ENCODE assay signal across 24 cellular contexts in the genomic region with DNA sequence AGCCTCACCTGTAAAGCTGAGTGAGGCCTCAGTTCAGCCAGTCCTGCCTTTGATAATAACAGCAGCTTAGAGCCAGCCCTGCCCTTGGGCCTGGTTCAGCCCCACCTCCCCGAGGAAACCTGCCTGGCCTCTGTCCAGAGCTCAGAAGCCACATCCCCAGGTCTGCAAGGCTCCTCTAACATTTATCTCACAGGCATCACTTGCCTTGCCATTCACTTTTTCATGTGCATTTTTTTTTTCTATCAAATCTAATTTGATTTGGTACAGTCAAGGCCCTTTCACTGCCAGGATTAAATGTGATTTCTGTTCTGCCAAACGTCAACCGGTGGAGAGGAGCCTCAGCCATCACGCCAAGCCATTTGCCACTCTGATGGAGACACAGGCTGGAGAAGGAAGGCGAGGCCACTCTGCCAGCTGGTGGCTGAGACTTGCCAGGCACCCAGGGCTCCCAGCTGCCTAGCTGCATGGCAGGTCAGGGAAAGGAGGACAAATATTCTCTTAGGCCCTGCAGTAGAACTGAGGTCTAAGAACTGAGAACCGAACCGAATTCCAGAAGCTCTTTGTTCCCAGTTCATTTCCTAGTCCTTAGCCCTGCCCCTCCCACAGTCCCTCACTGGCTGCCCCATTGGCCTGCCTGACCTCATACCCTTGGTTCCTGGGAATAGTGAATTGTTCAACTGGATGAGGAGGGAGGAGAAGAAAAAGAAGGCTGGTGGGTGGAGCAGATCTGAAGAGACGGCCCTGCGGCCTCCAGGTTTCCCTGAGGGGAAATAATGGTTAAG.
DNase-seq lines count a peak whose midpoint lies in the region; ATAC-seq and TF ChIP-seq lines count a peak whose summit lies in the region.
"Had no signal": no experiment of that assay in that cellular context is flagged by ENCODE, and none has a peak within 500 bp of the region (broad histone marks: within the 10 kb centered on the region; RNA-seq: fewer than 3 reads in every experiment).

No MANE protein-coding gene starts in this region.

- H3K27ac ChIP-seq in cardiac muscle cell (peak overlapping the region; percentile 20), right cardiac atrium (ENCODE audit: low read length) (no peak overlapping the region), vagina (no peak overlapping the region)
- no peak overlapping the region for H3K27ac ChIP-seq in naive thymus-derived CD4-positive, alpha-beta T cell (ENCODE audit: low read depth, low read length)
- H3K27ac ChIP-seq: Peyer's patch, psoas muscle, upper lobe of right lung, VCaP had no signal

- DNase-seq in cardiac muscle cell (ENCODE audit: low read depth in 1 of 2, low spot score in 1 of 2) = no peak
- no peak for DNase-seq in right cardiac atrium
- peak; percentile 91 to 94 for DNase-seq in cerebellar nuclear complex (lab: John Stamatoyannopoulos, UW)
- DNase-seq in left kidney (ENCODE audit: low read depth, low spot score) = peak; percentile 36
- DNase-seq in vagina (ENCODE audit: extremely low spot score in 2 of 2) = peak; percentile 56 to 61
- no peak for DNase-seq in HEK293T (ENCODE audit: extremely low spot score)
- DNase-seq in naive thymus-derived CD4-positive, alpha-beta T cell = no peak
- no peak for DNase-seq in GDM1 (lab: John Stamatoyannopoulos, UW)
- DNase-seq: activated CD4-positive, alpha-beta T cell treated with anti-CD3 and anti-CD28 coated beads for 48 hours; activated naive CD4-positive, alpha-beta T cell treated with anti-CD3 and anti-CD28 coated beads, Interleukin-2, amount 50 U/mL, for 16 hours; AML-193; CD8-positive, alpha-beta memory T cell; KG1; left colon; NCI-H1436; NCI-H510A treated with DMSO at 0.1 percent for 48 hours; Peyer's patch; psoas muscle; stimulated activated CD4-positive, alpha-beta T cell treated with anti-CD3 and anti-CD28 coated beads, Interleukin-1b, Interleukin-23, amount 100 ng/mL, for 48 hours; upper lobe of right lung had no signal

- H3K9me3 ChIP-seq in cardiac muscle cell (ENCODE audit: low read depth) (no peaks in the 10 kb centered on the region), right cardiac atrium (ENCODE audit: control insufficient read depth, low read length) (no peaks in the 10 kb centered on the region), vagina (no peaks in the 10 kb centered on the region)
- no peaks in the 10 kb centered on the region for H3K9me3 ChIP-seq in naive thymus-derived CD4-positive, alpha-beta T cell (ENCODE audit: control insufficient read depth in 2 of 3, low read length in 3 of 3)
- H3K9me3 ChIP-seq: Peyer's patch, psoas muscle, upper lobe of right lung had no signal

- H3K4me3 ChIP-seq in cardiac muscle cell (no peak overlapping the region), right cardiac atrium (ENCODE audit: low read length) (no peak overlapping the region), vagina (no peak overlapping the region)
- H3K4me3 ChIP-seq in naive thymus-derived CD4-positive, alpha-beta T cell (ENCODE audit: low read length) = no peak overlapping the region
- H3K4me3 ChIP-seq: GM12878, Peyer's patch, psoas muscle, skin epidermis, upper lobe of right lung had no signal

- TF ChIP-seq POLR2A in vagina (IDR thresholded peaks at IDR 0.05) = no peak

- peaks cover 28% of the 10 kb centered on the region for H3K4me1 ChIP-seq in cardiac muscle cell (ENCODE audit: low read depth)
- H3K4me1 ChIP-seq in right cardiac atrium (ENCODE audit: control insufficient read depth, insufficient read depth, low read length) = peaks cover 9% of the 10 kb centered on the region
- no peaks in the 10 kb centered on the region for H3K4me1 ChIP-seq in vagina
- H3K4me1 ChIP-seq in naive thymus-derived CD4-positive, alpha-beta T cell (ENCODE audit: control insufficient read depth in 2 of 2, insufficient read depth in 2 of 2, low read length in 2 of 2) = no peaks in the 10 kb centered on the region
- H3K4me1 ChIP-seq: Peyer's patch, upper lobe of right lung had no signal

- H3K27me3 ChIP-seq in cardiac muscle cell = no peaks in the 10 kb centered on the region
- H3K27me3 ChIP-seq in right cardiac atrium (ENCODE audit: control insufficient read depth, insufficient read depth) = no peaks in the 10 kb centered on the region
- no peaks in the 10 kb centered on the region for H3K27me3 ChIP-seq in vagina
- H3K27me3 ChIP-seq in naive thymus-derived CD4-positive, alpha-beta T cell (ENCODE audit: control insufficient read depth in 2 of 2, insufficient read depth in 2 of 2, low read length in 2 of 2) = no peaks in the 10 kb centered on the region
- H3K27me3 ChIP-seq: Peyer's patch had no signal

- intact Hi-C loops in right cardiac atrium (cut with DNase I) (no loop called here), vagina (cut with DNase I) (no loop called here)
- intact Hi-C loops in naive thymus-derived CD4-positive, alpha-beta T cell (cut with micrococcal nuclease) = no loop called here

- WGBS in right cardiac atrium = 77% methylated on average over 9 of the region's 9 CpGs

- CTCF ChIA-PET in HEK293T (lab: Yijun Ruan, JAX) = interaction anchor here (1.4 kb wide), 1 partner anchor 12 kb away, joined by 10 read pairs; no protein-coding TSS in a partner anchor
- CTCF ChIA-PET in naive thymus-derived CD4-positive, alpha-beta T cell (lab: Charles Lee) = no interaction called here

- no peaks in the 10 kb centered on the region for H3K9me3 Mint-ChIP-seq in naive thymus-derived CD4-positive, alpha-beta T cell
- H3K9me3 Mint-ChIP-seq: CD8-positive, alpha-beta memory T cell had no signal

- no peak overlapping the region for H3K27ac Mint-ChIP-seq in naive thymus-derived CD4-positive, alpha-beta T cell
- H3K27ac Mint-ChIP-seq: CD8-positive, alpha-beta memory T cell had no signal

- H3K36me3 ChIP-seq in cardiac muscle cell = no peaks in the 10 kb centered on the region
- H3K36me3 ChIP-seq in vagina = no peaks in the 10 kb centered on the region
- H3K36me3 ChIP-seq in naive thymus-derived CD4-positive, alpha-beta T cell (ENCODE audit: control insufficient read depth in 2 of 3, insufficient read depth in 3 of 3, low read length in 3 of 3) = no peaks in the 10 kb centered on the region
- H3K36me3 ChIP-seq: Peyer's patch, upper lobe of right lung had no signal

- POLR2A ChIA-PET in HEK293T (lab: Yijun Ruan, JAX) = no interaction called here
- POLR2A ChIA-PET in naive thymus-derived CD4-positive, alpha-beta T cell (lab: Charles Lee) = no interaction called here

- H3K4me1 Mint-ChIP-seq in naive thymus-derived CD4-positive, alpha-beta T cell = no peaks in the 10 kb centered on the region
- H3K4me1 Mint-ChIP-seq: CD8-positive, alpha-beta memory T cell had no signal

- no peak overlapping the region for H3K4me3 Mint-ChIP-seq in naive thymus-derived CD4-positive, alpha-beta T cell
- H3K4me3 Mint-ChIP-seq: CD8-positive, alpha-beta memory T cell; neural crest cell had no signal

- peaks cover 12 to 42% (median 21%) of the 10 kb centered on the region in 5 donors for H3K27me3 Mint-ChIP-seq in naive thymus-derived CD4-positive, alpha-beta T cell

- TF ChIP-seq CTCF in cardiac muscle cell (IDR thresholded peaks at IDR 0.05; ENCODE audit: low read depth, low read length) = no peak
- TF ChIP-seq CTCF in vagina (IDR thresholded peaks at IDR 0.05) = no peak

- ATAC-seq in right cardiac atrium = no peak
- ATAC-seq in naive thymus-derived CD4-positive, alpha-beta T cell = no peak
- ATAC-seq: GM12878, left colon, psoas muscle, upper lobe of right lung had no signal

- peaks cover 0 to 6% (median 0%) of the 10 kb centered on the region in 5 donors for H3K36me3 Mint-ChIP-seq in naive thymus-derived CD4-positive, alpha-beta T cell
- H3K36me3 Mint-ChIP-seq: CD8-positive, alpha-beta memory T cell had no signal

TF ChIP-seq in HEK293T, 16 proteins besides CTCF, POLR2A, EP300 and RAD21:
- TF ChIP-seq ZNF384 (IDR thresholded peaks at IDR 0.05) (no peak), NFRKB (IDR thresholded peaks at IDR 0.05) (no peak), TARDBP (IDR thresholded peaks at IDR 0.05) (no peak), SP1 (IDR thresholded peaks at IDR 0.05) (no peak), FOXM1 (IDR thresholded peaks at IDR 0.05; ENCODE audit: borderline replicate concordance) (no peak), FOXA1 (IDR thresholded peaks at IDR 0.05) (no peak), L3MBTL2 (conservative IDR thresholded peaks at IDR 0.05) (no peak), PKNOX1 (IDR thresholded peaks at IDR 0.05) (no peak), HDGF (IDR thresholded peaks at IDR 0.05; ENCODE audit: borderline replicate concordance) (no peak), ARNT (IDR thresholded peaks at IDR 0.05) (no peak), SUZ12 (IDR thresholded peaks at IDR 0.05) (no peak), BHLHE40 (IDR thresholded peaks at IDR 0.05; ENCODE audit: borderline replicate concordance) (no peak), FOXK2 (IDR thresholded peaks at IDR 0.05) (no peak), CTBP1 (IDR thresholded peaks at IDR 0.05; ENCODE audit: borderline replicate concordance) (no peak), ELF4 (IDR thresholded peaks at IDR 0.05) (no peak), LEF1 (IDR thresholded peaks at IDR 0.05; ENCODE audit: borderline replicate concordance) (no peak)

Comparison
In these comparisons a context has a peak if more than half of its experiments do, and no peak if none do; other contexts are left out.
1. DNase-seq: peak in cerebellar nuclear complex (2 of 2), left kidney (single experiment) and vagina (2 of 2); none in cardiac muscle cell (0 of 2), right cardiac atrium (0 of 3), HEK293T (single experiment), naive thymus-derived CD4-positive, alpha-beta T cell (0 of 9) and GDM1 (single experiment).